ENCODE assay signal across 9 cellular contexts in the genomic region with DNA sequence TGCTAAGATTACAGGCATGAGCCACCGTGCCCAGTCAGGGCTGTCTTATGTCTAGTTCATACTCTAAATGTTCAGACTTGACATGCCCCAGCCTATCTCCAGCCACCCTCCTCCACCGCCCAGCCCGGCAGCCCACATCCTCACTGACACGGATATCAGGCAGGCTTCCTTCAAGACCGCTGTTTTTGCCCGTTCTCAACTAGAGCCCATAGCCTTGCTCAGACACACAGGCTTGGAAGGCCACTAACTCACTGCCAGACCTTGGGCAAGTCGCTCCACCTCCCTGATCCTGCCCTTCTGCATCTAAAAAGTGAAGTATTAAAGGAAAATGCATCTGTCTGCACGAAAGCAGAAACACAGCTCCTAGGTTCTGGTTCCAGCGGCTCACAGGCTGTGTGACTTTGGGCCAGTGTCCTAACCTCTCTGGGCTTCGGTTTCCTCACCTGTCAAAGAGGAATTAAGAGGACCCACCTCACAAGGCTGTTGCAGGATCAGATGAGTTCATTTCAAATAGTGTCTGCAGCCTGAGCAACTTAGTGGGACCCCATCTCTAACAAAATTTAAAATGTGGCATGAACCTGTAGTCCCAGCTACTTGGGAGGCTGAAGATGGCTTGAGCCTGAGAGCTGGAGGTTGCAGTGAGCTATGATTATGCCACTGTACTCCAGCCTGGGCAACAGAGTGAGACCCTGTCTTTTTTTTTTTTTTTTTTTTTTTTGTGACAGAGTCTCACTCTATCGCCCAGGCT. TPM values are rescaled to one million over a fixed set of nuclear protein-coding genes. Genes with fewer than 3 reads are reported as not detected.
DNase-seq lines count a peak whose midpoint lies in the region; ATAC-seq, FAIRE-seq and TF ChIP-seq lines count a peak whose summit lies in the region.
"Had no signal": no experiment of that assay in that cellular context is flagged by ENCODE, and none has a peak within 500 bp of the region (broad histone marks: within the 10 kb centered on the region; RNA-seq: fewer than 3 reads in every experiment).

No MANE protein-coding gene starts in this region.

- H3K4me3 Mint-ChIP-seq in effector memory CD8-positive, alpha-beta T cell, result peak overlapping the region; percentile 88 to 89

- peak; percentile 11 for DNase-seq in WERI-Rb-1
- peak; percentile 63 to 69 (median 68) for DNase-seq in effector memory CD8-positive, alpha-beta T cell
- peak; percentile 40 for DNase-seq in stimulated activated CD4-positive, alpha-beta T cell treated with anti-CD3 and anti-CD28 coated beads, Interleukin-15, amount 100 ng/mL, for 24 hours
- DNase-seq in midbrain (lab: John Stamatoyannopoulos, UW), result no peak
- DNase-seq in frontal cortex (ENCODE audit: low spot score in 2 of 2), result no peak

- peak overlapping the region; percentile 99 for H3K27ac Mint-ChIP-seq in effector memory CD8-positive, alpha-beta T cell

- no peaks in the 10 kb centered on the region for H3K27me3 Mint-ChIP-seq in effector memory CD8-positive, alpha-beta T cell

- no peaks in the 10 kb centered on the region for H3K27me3 ChIP-seq in WERI-Rb-1 (ENCODE audit: insufficient read depth, low read depth, severe bottlenecking)

- H3K4me1 Mint-ChIP-seq in effector memory CD8-positive, alpha-beta T cell (ENCODE audit: low read depth in 2 of 2), result peaks cover 36 to 47% of the 10 kb centered on the region in 2 donors

- H3K9me3 Mint-ChIP-seq in effector memory CD8-positive, alpha-beta T cell, result no peaks in the 10 kb centered on the region

- H3K9me3 ChIP-seq in WERI-Rb-1 (ENCODE audit: severe bottlenecking), result no peaks in the 10 kb centered on the region

- no peak for FAIRE-seq in frontal cortex (lab: Jason Lieb, UNC)

- H3K27ac ChIP-seq in WERI-Rb-1, result no peak overlapping the region

- no peak for TF ChIP-seq CTCF in WERI-Rb-1 (IDR thresholded peaks at IDR 0.05; ENCODE audit: low read depth, low read length)

- peaks cover 22% of the 10 kb centered on the region for H3K36me3 Mint-ChIP-seq in effector memory CD8-positive, alpha-beta T cell (ENCODE audit: insufficient read depth)

- H3K4me3 ChIP-seq in WERI-Rb-1 (ENCODE audit: low read depth, low read length), result no peak overlapping the region

- H3K36me3 ChIP-seq in WERI-Rb-1, result no peaks in the 10 kb centered on the region

- ATAC-seq in HG02970 (IDR thresholded peaks at IDR 0.05; ENCODE audit: low FRiP score, unreplicated experiment) (peak; percentile 5), HG03039 (IDR thresholded peaks at IDR 0.05; ENCODE audit: unreplicated experiment) (no peak), GM19463 (IDR thresholded peaks at IDR 0.05; ENCODE audit: unreplicated experiment) (no peak)
- ATAC-seq in effector memory CD8-positive, alpha-beta T cell (replicated peaks), result peak; percentile 73

RNA-seq across cellular contexts. Expression of gene CERS4, which starts 14.5 kb away (rescaled TPM):
- total RNA-seq in frontal cortex, result 57.9 TPM

RNA-seq across cellular contexts. Expression of gene FBN3, which starts 45.3 kb away (rescaled TPM):
- total RNA-seq in frontal cortex, result 28.1 TPM
- total RNA-seq: aorta had no signal

Comparison
In these comparisons a context has a peak if more than half of its experiments do, and no peak if none do; other contexts are left out.
1. ATAC-seq: peak in HG02970 (single experiment) and effector memory CD8-positive, alpha-beta T cell (single experiment); none in HG03039 (single experiment) and GM19463 (single experiment).
2. DNase-seq: peak in WERI-Rb-1 (single experiment), effector memory CD8-positive, alpha-beta T cell (3 of 3) and stimulated activated CD4-positive, alpha-beta T cell treated with anti-CD3 and anti-CD28 coated beads, Interleukin-15, amount 100 ng/mL, for 24 hours (single experiment); none in midbrain (single experiment) and frontal cortex (0 of 2).